In genomic region chr2:100940766-100941645, GRCh38 we compare ENCODE assay signal across 15 cellular contexts.
A peak's percentile ranks its signal among the peaks of the same experiment; 100 is the strongest.
DNase-seq lines count a peak whose midpoint lies in the region; ATAC-seq and TF ChIP-seq lines count a peak whose summit lies in the region.
"Had no signal": no experiment of that assay in that cellular context is flagged by ENCODE, and none has a peak within 500 bp of the region (broad histone marks: within the 10 kb centered on the region; RNA-seq: fewer than 3 reads in every experiment).

No MANE protein-coding gene starts in this region.

- TF ChIP-seq CTCF in HFFc6 (IDR thresholded peaks at IDR 0.05) (no peak), gastrocnemius medialis (IDR thresholded peaks at IDR 0.05 in 4 of 5, conservative IDR thresholded peaks at IDR 0.05 in 1 of 5) (no peak)

- H3K9me3 ChIP-seq in BLaER1 treated with 17β-estradiol and CSF1 and Interleukin-3, amounts not matched to agents 10 nM and 100 nM (replicated peaks in 1 of 11), result no peaks in the 10 kb centered on the region
- no peaks in the 10 kb centered on the region for H3K9me3 ChIP-seq in gastrocnemius medialis
- H3K9me3 ChIP-seq: HAP-1, lower lobe of right lung, SJCRH30 had no signal

- no peaks in the 10 kb centered on the region for H3K27me3 ChIP-seq in BLaER1 treated with 17β-estradiol and CSF1 and Interleukin-3, amounts not matched to agents 10 nM and 100 nM
- no peaks in the 10 kb centered on the region for H3K27me3 ChIP-seq in gastrocnemius medialis
- H3K27me3 ChIP-seq: neural progenitor cell had no signal

- in situ Hi-C loops in gastrocnemius medialis (cut with MboI; ENCODE audit: low sequenced_read_pairs in 4 of 4), result no loop called here

- intact Hi-C loops in gastrocnemius medialis (cut with DNase I; ENCODE audit: low total_unique reads), result no loop called here

- peaks cover 2% of the 10 kb centered on the region; the same call in 1 of the 2 replicates for H3K27me3 Mint-ChIP-seq in HFFc6 (ENCODE audit: insufficient read depth)

- no peak overlapping the region for H3K9ac ChIP-seq in BLaER1 treated with 17β-estradiol and CSF1 and Interleukin-3, amounts not matched to agents 10 nM and 100 nM
- H3K9ac ChIP-seq: neural progenitor cell had no signal

- peaks cover 0 to 24% (median 12%) of the 10 kb centered on the region in 10 experiments; a peak in 14 of 20 replicates for H3K4me1 ChIP-seq in BLaER1 treated with 17β-estradiol and CSF1 and Interleukin-3, amounts not matched to agents 10 nM and 100 nM
- peaks cover 2 to 4% of the 10 kb centered on the region in 2 donors for H3K4me1 ChIP-seq in gastrocnemius medialis
- H3K4me1 ChIP-seq: HAP-1, lower lobe of right lung, neural progenitor cell, SJCRH30 had no signal

- H3K4me3 ChIP-seq in BLaER1 treated with 17β-estradiol and CSF1 and Interleukin-3, amounts not matched to agents 10 nM and 100 nM, result no peak overlapping the region
- H3K4me3 ChIP-seq in gastrocnemius medialis, result no peak overlapping the region
- H3K4me3 ChIP-seq: HAP-1, lower lobe of right lung, neural progenitor cell, SJCRH30 had no signal

- no peaks in the 10 kb centered on the region for H3K9me3 Mint-ChIP-seq in HFFc6
- H3K9me3 Mint-ChIP-seq: neural progenitor cell had no signal

- peak overlapping the region; percentile 33 for H3K27ac Mint-ChIP-seq in HFFc6

- peak overlapping the region in 8 of 11 experiments; percentile 2 to 29 (median 10); a peak in 6 of 22 replicates for H3K4me2 ChIP-seq in BLaER1 treated with 17β-estradiol and CSF1 and Interleukin-3, amounts not matched to agents 10 nM and 100 nM
- H3K4me2 ChIP-seq: neural progenitor cell had no signal

- peaks cover 38% of the 10 kb centered on the region for H3K4me1 Mint-ChIP-seq in HFFc6 (ENCODE audit: low read depth)

- no peak for TF ChIP-seq POLR2A in gastrocnemius medialis (IDR thresholded peaks at IDR 0.05)

- no peaks in the 10 kb centered on the region for H3K36me3 ChIP-seq in BLaER1 treated with 17β-estradiol and CSF1 and Interleukin-3, amounts not matched to agents 10 nM and 100 nM
- no peaks in the 10 kb centered on the region for H3K36me3 ChIP-seq in gastrocnemius medialis
- H3K36me3 ChIP-seq: HAP-1, lower lobe of right lung, neural progenitor cell, SJCRH30 had no signal

- DNase-seq in HFFc6 (no peak), iris pigment epithelial cell (ENCODE audit: low read depth) (peak; percentile 12), gastrocnemius medialis (no peak)
- DNase-seq in activated naive CD4-positive, alpha-beta T cell treated with anti-CD3 and anti-CD28 coated beads, Interleukin-2, amount 50 U/mL, for 16 hours, result peak; percentile 29
- DNase-seq: KBM-7, lower lobe of right lung, NCI-H1417, NCI-H345, SJCRH30 had no signal

- no peak overlapping the region; the same call in 1 of the 2 replicates for H3K4me3 Mint-ChIP-seq in HFFc6
- H3K4me3 Mint-ChIP-seq: neural progenitor cell had no signal

- H3K27ac ChIP-seq in BLaER1 treated with 17β-estradiol and CSF1 and Interleukin-3, amounts not matched to agents 10 nM and 100 nM, result no peak overlapping the region
- H3K27ac ChIP-seq in gastrocnemius medialis, result no peak overlapping the region
- H3K27ac ChIP-seq: lower lobe of right lung, neural progenitor cell, SJCRH30 had no signal

- H4K20me1 ChIP-seq in BLaER1 treated with 17β-estradiol and CSF1 and Interleukin-3, amounts not matched to agents 10 nM and 100 nM, result no peaks in the 10 kb centered on the region; a peak in 1 of 22 replicates

- 0 out of 2 replicates have a peak, but pooled peaks cover 15% of the 10 kb centered on the region for H3K36me3 Mint-ChIP-seq in HFFc6 (ENCODE audit: low read depth)
- H3K36me3 Mint-ChIP-seq: neural progenitor cell had no signal

- ATAC-seq in GM18511 (IDR thresholded peaks at IDR 0.05; ENCODE audit: unreplicated experiment) (no peak), GM18867 (IDR thresholded peaks at IDR 0.05; ENCODE audit: unreplicated experiment) (no peak), GM19467 (IDR thresholded peaks at IDR 0.05; ENCODE audit: unreplicated experiment) (no peak), gastrocnemius medialis (no peak)
- ATAC-seq: lower lobe of right lung had no signal

Comparison
In these comparisons a context has a peak if more than half of its experiments do, and no peak if none do; other contexts are left out.
1. DNase-seq: peak in activated naive CD4-positive, alpha-beta T cell treated with anti-CD3 and anti-CD28 coated beads, Interleukin-2, amount 50 U/mL, for 16 hours (single experiment) and iris pigment epithelial cell (single experiment); none in HFFc6 (single experiment) and gastrocnemius medialis (0 of 2).